In the genomic region with DNA sequence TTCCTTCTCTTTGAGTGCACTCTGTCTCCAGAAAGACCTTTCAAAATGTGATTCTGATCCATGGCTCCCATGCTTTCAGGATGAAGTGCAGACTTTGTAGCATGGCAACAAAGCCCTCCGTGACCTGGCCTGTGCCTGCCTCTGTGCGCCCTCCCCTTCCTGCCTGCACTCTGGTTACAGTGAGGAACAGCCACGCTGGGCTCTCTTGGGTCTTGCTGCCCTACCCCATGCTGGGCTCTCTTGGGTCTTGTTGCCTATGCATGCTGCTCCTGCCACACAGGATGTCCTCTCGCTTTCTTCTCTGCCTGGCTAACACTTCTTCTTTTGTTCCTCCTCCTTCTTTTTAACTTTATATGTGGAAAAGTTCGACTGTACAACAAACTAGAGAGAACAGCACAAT, we compare ENCODE assay signal across 20 cellular contexts. TPM values are rescaled to one million over a fixed set of nuclear protein-coding genes. Genes with fewer than 3 reads are reported as not detected.
DNase-seq lines count a peak whose midpoint lies in the region; ATAC-seq and TF ChIP-seq lines count a peak whose summit lies in the region.
"Had no signal": no experiment of that assay in that cellular context is flagged by ENCODE, and none has a peak within 500 bp of the region (broad histone marks: within the 10 kb centered on the region; RNA-seq: fewer than 3 reads in every experiment).

No MANE protein-coding gene starts in this region.

- no peaks in the 10 kb centered on the region for H3K79me2 ChIP-seq in neural progenitor cell (ENCODE audit: low read depth)

- no peaks in the 10 kb centered on the region for H3F3A ChIP-seq in neural progenitor cell (ENCODE audit: low read depth)

- H4K20me1 ChIP-seq in neural progenitor cell (ENCODE audit: low read depth): no peaks in the 10 kb centered on the region

- H3K9me3 ChIP-seq in Peyer's patch: no peaks in the 10 kb centered on the region
- no peaks in the 10 kb centered on the region for H3K9me3 ChIP-seq in duodenal mucosa (ENCODE audit: control insufficient read depth in 1 of 2, low read length in 2 of 2)
- H3K9me3 ChIP-seq in neural progenitor cell (ENCODE audit: low read depth): no peaks in the 10 kb centered on the region
- H3K9me3 ChIP-seq in tibial artery: no peaks in the 10 kb centered on the region
- peaks cover 0 to 2% of the 10 kb centered on the region in 2 donors for H3K9me3 ChIP-seq in left lung

- ATAC-seq in left lung: no peak
- ATAC-seq: activated CD4-positive, CD25-positive, alpha-beta regulatory T cell treated with anti-CD3 and anti-CD28 coated beads, Interleukin-2, amount 50 U/mL, for 24 hours; activated CD8-positive, alpha-beta memory T cell treated with anti-CD3 and anti-CD28 coated beads, Interleukin-2, amount 10 ng/mL, durations not matched to agents 7 days and 5 days had no signal

- intact Hi-C loops in tibial artery (cut with DNase I; ENCODE audit: low total_unique reads): no loop called here
- intact Hi-C loops in left lung (cut with DNase I): no loop called here

- peaks cover 10% of the 10 kb centered on the region for H3K27me3 Mint-ChIP-seq in neural progenitor cell (ENCODE audit: insufficient read depth, low read depth)

- no peak overlapping the region for H2AFZ ChIP-seq in neural progenitor cell (replicated peaks)

- H3K4me1 ChIP-seq in Peyer's patch (peaks cover 0 to 37% (median 0%) of the 10 kb centered on the region in 4 donors), duodenal mucosa (ENCODE audit: control insufficient read depth in 1 of 2, insufficient read depth in 2 of 2, low read length in 2 of 2) (peaks cover 0 to 4% of the 10 kb centered on the region in 2 donors), neural progenitor cell (no peaks in the 10 kb centered on the region), tibial artery (peaks cover 0 to 100% (median 83%) of the 10 kb centered on the region in 4 donors), left lung (peaks cover 7 to 12% of the 10 kb centered on the region in 2 donors)

- CTCF ChIA-PET in RWPE1 (lab: Yijun Ruan, JAX): interaction anchor here (1.1 to 1.7 kb wide), 2 partner anchors 23 to 381 kb away, joined by 3 to 9 read pairs; no protein-coding TSS in a partner anchor

- H3K4me3 ChIP-seq in Peyer's patch: no peak overlapping the region
- no peak overlapping the region for H3K4me3 ChIP-seq in duodenal mucosa (ENCODE audit: low read depth in 1 of 2, low read length in 2 of 2)
- no peak overlapping the region for H3K4me3 ChIP-seq in neural progenitor cell
- peak overlapping the region in 1 of 2 donors; percentile 16 for H3K4me3 ChIP-seq in tibial artery
- H3K4me3 ChIP-seq in left lung: no peak overlapping the region

- H3K9ac ChIP-seq in duodenal mucosa (ENCODE audit: low read depth in 1 of 2, low read length in 2 of 2) (no peak overlapping the region), neural progenitor cell (no peak overlapping the region)

- H3K4me2 ChIP-seq in neural progenitor cell: no peak overlapping the region

- POLR2A ChIA-PET in RWPE1 (lab: Yijun Ruan, JAX; ENCODE audit: low non-redundant PET): no interaction called here

- TF ChIP-seq CTCF in Peyer's patch (IDR thresholded peaks at IDR 0.05) (no peak), neural progenitor cell (IDR thresholded peaks at IDR 0.05) (no peak), tibial artery (IDR thresholded peaks at IDR 0.05) (no peak), left lung (IDR thresholded peaks at IDR 0.05) (no peak), RWPE1 (conservative IDR thresholded peaks at IDR 0.05; ENCODE audit: low read depth) (no peak)

- H3K36me3 ChIP-seq in Peyer's patch (no peaks in the 10 kb centered on the region), duodenal mucosa (ENCODE audit: control insufficient read depth in 1 of 2, insufficient read depth in 2 of 2, low read length in 2 of 2) (no peaks in the 10 kb centered on the region), neural progenitor cell (no peaks in the 10 kb centered on the region), tibial artery (peaks cover 25 to 62% (median 33%) of the 10 kb centered on the region in 3 donors), left lung (no peaks in the 10 kb centered on the region)
- H3K36me3 ChIP-seq: brain microvascular endothelial cell had no signal

- H3K27ac ChIP-seq in Peyer's patch: peak overlapping the region; percentile 41 to 93 (median 60)
- H3K27ac ChIP-seq in duodenal mucosa (ENCODE audit: low read depth, low read length): peak overlapping the region; percentile 59
- H3K27ac ChIP-seq in neural progenitor cell: no peak overlapping the region
- H3K27ac ChIP-seq in tibial artery: peak overlapping the region; percentile 92 to 94
- H3K27ac ChIP-seq in left lung: peak overlapping the region in 1 of 2 donors; percentile 75
- no peak overlapping the region for H3K27ac ChIP-seq in RWPE1
- H3K27ac ChIP-seq: C4-2B had no signal

- no peaks in the 10 kb centered on the region for H3K36me3 Mint-ChIP-seq in neural progenitor cell
- H3K36me3 Mint-ChIP-seq: activated CD8-positive, alpha-beta memory T cell treated with anti-CD3 and anti-CD28 coated beads, Interleukin-2, amount 10 ng/mL, durations not matched to agents 7 days and 5 days had no signal

- H3K27me3 ChIP-seq in Peyer's patch (no peaks in the 10 kb centered on the region), duodenal mucosa (ENCODE audit: control insufficient read depth in 1 of 2, insufficient read depth in 2 of 2, low read length in 2 of 2) (no peaks in the 10 kb centered on the region), neural progenitor cell (no peaks in the 10 kb centered on the region), tibial artery (no peaks in the 10 kb centered on the region), left lung (no peaks in the 10 kb centered on the region)
- H3K27me3 ChIP-seq: brain microvascular endothelial cell had no signal

- H3K27ac Mint-ChIP-seq in neural progenitor cell: peak overlapping the region; percentile 11
- H3K27ac Mint-ChIP-seq: activated CD8-positive, alpha-beta memory T cell treated with anti-CD3 and anti-CD28 coated beads, Interleukin-2, amount 10 ng/mL, durations not matched to agents 7 days and 5 days; T-helper 1 cell treated with Interleukin-12 subunit alpha and Interleukin-12 subunit beta and Interleukin-4 antibody, amounts not matched to agents 30 μg/mL and 1 μg/mL, for 36 hours had no signal

- no peaks in the 10 kb centered on the region for H3K9me3 Mint-ChIP-seq in neural progenitor cell
- H3K9me3 Mint-ChIP-seq: T-helper 1 cell treated with Interleukin-12 subunit alpha and Interleukin-12 subunit beta and Interleukin-4 antibody, amounts not matched to agents 30 μg/mL and 1 μg/mL, for 36 hours had no signal

- no peak for DNase-seq in Peyer's patch
- DNase-seq in neural progenitor cell (ENCODE audit: low spot score): no peak
- DNase-seq in tibial artery: no peak
- DNase-seq in left lung: no peak
- DNase-seq in LoVo (ENCODE audit: low spot score): no peak
- DNase-seq in middle frontal gyrus (ENCODE audit: extremely low spot score, low spot score): no peak
- DNase-seq in RWPE1 (ENCODE audit: low spot score): no peak
- DNase-seq: activated CD8-positive, alpha-beta memory T cell treated with anti-CD3 and anti-CD28 coated beads, Interleukin-2, amount 10 ng/mL, durations not matched to agents 7 days and 5 days; activated gamma-delta T cell; brain microvascular endothelial cell; foreskin melanocyte; GOT3; retina; RPMI8226; stimulated activated CD4-positive, alpha-beta T cell treated with anti-CD3 and anti-CD28 coated beads, Interleukin-2, amount 100 ng/mL, for 48 hours had no signal

- TF ChIP-seq POLR2A in Peyer's patch (IDR thresholded peaks at IDR 0.05): no peak

- no peak overlapping the region for H3K4me3 Mint-ChIP-seq in neural progenitor cell
- H3K4me3 Mint-ChIP-seq: activated CD8-positive, alpha-beta memory T cell treated with anti-CD3 and anti-CD28 coated beads, Interleukin-2, amount 10 ng/mL, durations not matched to agents 7 days and 5 days; T-helper 1 cell treated with Interleukin-12 subunit alpha and Interleukin-12 subunit beta and Interleukin-4 antibody, amounts not matched to agents 30 μg/mL and 1 μg/mL, for 36 hours had no signal

- H3K4me1 Mint-ChIP-seq in neural progenitor cell: peaks cover 20% of the 10 kb centered on the region

RNA-seq across cellular contexts. Expression of gene LMOD1, which starts 28.0 kb away (rescaled TPM):
- 10 to 100 TPM in 3 of 4 donors, 1 to 10 TPM in 1; 10.0 to 70.1 (median 32.6) TPM for total RNA-seq in Peyer's patch
- total RNA-seq in neural progenitor cell (ENCODE audit: low replicate concordance): 0.37 and 1.2 TPM in 2 replicates
- 10 to 100 TPM; 17.9 to 20.8 TPM for total RNA-seq in left lung
- total RNA-seq: activated CD8-positive, alpha-beta memory T cell treated with anti-CD3 and anti-CD28 coated beads, Interleukin-2, amount 10 ng/mL, durations not matched to agents 7 days and 5 days; Daoy had no signal

RNA-seq across cellular contexts. Expression of gene SHISA4, which starts 29.6 kb away (rescaled TPM):
- total RNA-seq in Peyer's patch (10 to 100 TPM in 1 of 4 donors, 1 to 10 TPM in 3; 2.9 to 10.7 (median 4.8) TPM), neural progenitor cell (ENCODE audit: low replicate concordance) (3.0 and 9.9 TPM in 2 replicates), left lung (10 to 100 TPM; 12.7 to 26.1 TPM)

RNA-seq across cellular contexts. Expression of gene TIMM17A, which starts 37.0 kb away (rescaled TPM):
- total RNA-seq in Peyer's patch (10 to 100 TPM; 20.6 to 31.0 (median 21.6) TPM), neural progenitor cell (ENCODE audit: low replicate concordance) (34.5 and 50.5 TPM in 2 replicates), left lung (10 to 100 TPM; 42.6 to 56.7 TPM)

Comparison
In these comparisons a context has a peak if more than half of its experiments do, and no peak if none do; other contexts are left out.
1. H3K27ac ChIP-seq: peak in Peyer's patch (4 of 4), duodenal mucosa (single experiment) and tibial artery (2 of 2); none in neural progenitor cell (single experiment) and RWPE1 (single experiment).